9 cellular contexts compared by ENCODE assay signal in genomic region chr3:134372405-134373277, GRCh38. TPM values are rescaled to one million over a fixed set of nuclear protein-coding genes. Genes with fewer than 3 reads are reported as not detected.
DNase-seq lines count a peak whose midpoint lies in the region; ATAC-seq and TF ChIP-seq lines count a peak whose summit lies in the region.
"Had no signal": no experiment of that assay in that cellular context is flagged by ENCODE, and none has a peak within 500 bp of the region (broad histone marks: within the 10 kb centered on the region; RNA-seq: fewer than 3 reads in every experiment).

No MANE protein-coding gene starts in this region.

- H3K27me3 ChIP-seq in HUES6 (ENCODE audit: control insufficient read depth, insufficient read depth, low read length) = peaks cover 21% of the 10 kb centered on the region
- H3K27me3 ChIP-seq in testis = no peaks in the 10 kb centered on the region

- peak overlapping the region; percentile 98 for H3K9ac ChIP-seq in HUES6 (ENCODE audit: low read length)

- peak overlapping the region; percentile 89 for H3K4me3 ChIP-seq in HUES6 (ENCODE audit: low read depth, low read length)
- peak overlapping the region; percentile 79 for H3K4me3 ChIP-seq in lower leg skin (ENCODE audit: low read depth, poor library complexity, severe bottlenecking)
- peak overlapping the region; percentile 76 to 83 for H3K4me3 ChIP-seq in testis
- H3K4me3 ChIP-seq in OCI-LY7 (ENCODE audit: low read depth, low read length, poor library complexity, severe bottlenecking) = no peak overlapping the region

- intact Hi-C loops in lower leg skin (cut with DNase I; ENCODE audit: low total_unique reads) = loop anchor here (10.0 kb wide), 1 partner anchor 102 kb away; no protein-coding TSS in a partner anchor
- intact Hi-C loops in testis (cut with DNase I; ENCODE audit: low total_unique reads) = loop anchor here (5.0 kb wide), 1 partner anchor 90 kb away; no protein-coding TSS in a partner anchor
- intact Hi-C loops in OCI-LY7 (cut with micrococcal nuclease; ENCODE audit: unreplicated experiment) = no loop called here

- peak; percentile 17 for DNase-seq in cerebellar cortex (ENCODE audit: low spot score)
- DNase-seq in lower leg skin (ENCODE audit: low spot score in 2 of 2) = no peak
- no peak for DNase-seq in testis
- no peak for DNase-seq in activated T-cell treated with anti-CD3 and anti-CD28 coated beads, Interleukin-2, amount 50 U/mL, for 24 hours
- DNase-seq in OCI-LY7 (ENCODE audit: low spot score) = no peak

- ATAC-seq in HG03095 (IDR thresholded peaks at IDR 0.05; ENCODE audit: unreplicated experiment) (no peak), HG03039 (IDR thresholded peaks at IDR 0.05; ENCODE audit: unreplicated experiment) (no peak)

- H3K36me3 Mint-ChIP-seq in activated T-cell treated with anti-CD3 and anti-CD28 coated beads, Interleukin-2, amount 50 U/mL, for 24 hours (ENCODE audit: low read depth) = no peaks in the 10 kb centered on the region

- no peaks in the 10 kb centered on the region for H3K9me2 ChIP-seq in OCI-LY7 (ENCODE audit: insufficient read depth, low read length)

- no peak for TF ChIP-seq POLR2A in lower leg skin (IDR thresholded peaks at IDR 0.05)
- no peak for TF ChIP-seq POLR2A in testis (IDR thresholded peaks at IDR 0.05)

- POLR2A ChIA-PET in OCI-LY7 (lab: Charles Lee) = interaction anchor here (0.6 kb wide), 1 partner anchor 34 kb away, joined by 3 read pairs; no protein-coding TSS in a partner anchor

- H3K4me3 Mint-ChIP-seq in activated T-cell treated with anti-CD3 and anti-CD28 coated beads, Interleukin-2, amount 50 U/mL, for 24 hours = no peak overlapping the region

- no peaks in the 10 kb centered on the region for H3K9me3 Mint-ChIP-seq in activated T-cell treated with anti-CD3 and anti-CD28 coated beads, Interleukin-2, amount 50 U/mL, for 24 hours
- H3K9me3 Mint-ChIP-seq: IgD-negative memory B cell had no signal

- 22 to 36% methylated on average over 8 to 9 of the region's 9 CpGs for WGBS in lower leg skin, 2 donors
- WGBS in testis, 2 donors = 12 to 18% methylated on average over 8 to 9 of the region's 9 CpGs

- CTCF ChIA-PET in OCI-LY7 (lab: Charles Lee; ENCODE audit: unreplicated experiment) = no interaction called here

- no peak for TF ChIP-seq CTCF in lower leg skin (IDR thresholded peaks at IDR 0.05)
- TF ChIP-seq CTCF in testis (IDR thresholded peaks at IDR 0.05) = no peak
- TF ChIP-seq CTCF in OCI-LY7 (conservative IDR thresholded peaks at IDR 0.05; ENCODE audit: low read length) = no peak

- no TSS peak for BruUV-seq in OCI-LY7 (replicated peaks; lab: Mats Ljungman, UMichigan)

- H3K9me3 ChIP-seq in HUES6 (ENCODE audit: control insufficient read depth, insufficient read depth, low read depth, low read length) (no peaks in the 10 kb centered on the region), testis (no peaks in the 10 kb centered on the region), OCI-LY7 (ENCODE audit: low read length) (no peaks in the 10 kb centered on the region)

- peaks cover 50% of the 10 kb centered on the region for H3K36me3 ChIP-seq in HUES6 (ENCODE audit: control insufficient read depth, insufficient read depth, low read length)
- H3K36me3 ChIP-seq in testis (ENCODE audit: low read depth, missing control alignments) = no peaks in the 10 kb centered on the region
- H3K36me3 ChIP-seq in OCI-LY7 (ENCODE audit: insufficient read depth, low read length) = no peaks in the 10 kb centered on the region

- H3K27me3 Mint-ChIP-seq in activated T-cell treated with anti-CD3 and anti-CD28 coated beads, Interleukin-2, amount 50 U/mL, for 24 hours = peaks cover 51% of the 10 kb centered on the region

- H3K4me1 ChIP-seq in HUES6 (ENCODE audit: control insufficient read depth, insufficient read depth, low read length) = peaks cover 71% of the 10 kb centered on the region
- H3K4me1 ChIP-seq in testis = peaks cover 19% of the 10 kb centered on the region
- no peaks in the 10 kb centered on the region for H3K4me1 ChIP-seq in OCI-LY7 (ENCODE audit: insufficient read depth, low read length, poor library complexity, severe bottlenecking)

- H2AFZ ChIP-seq in OCI-LY7 (ENCODE audit: low read length) = no peak overlapping the region

- peaks cover 14% of the 10 kb centered on the region for H3K4me1 Mint-ChIP-seq in activated T-cell treated with anti-CD3 and anti-CD28 coated beads, Interleukin-2, amount 50 U/mL, for 24 hours (ENCODE audit: low read depth)

- H3K79me2 ChIP-seq in OCI-LY7 (ENCODE audit: insufficient read depth, low read depth, low read length) = no peaks in the 10 kb centered on the region

- no peak overlapping the region for H3K27ac Mint-ChIP-seq in activated T-cell treated with anti-CD3 and anti-CD28 coated beads, Interleukin-2, amount 50 U/mL, for 24 hours
- H3K27ac Mint-ChIP-seq: IgD-negative memory B cell had no signal

- H3K4me2 ChIP-seq in OCI-LY7 (ENCODE audit: low read length) = no peak overlapping the region

- H3K27ac ChIP-seq in HUES6 (ENCODE audit: low read depth, low read length) = peak overlapping the region; percentile 100; the same call in 1 of the 2 replicates
- H3K27ac ChIP-seq in testis = peak overlapping the region; percentile 90 to 94
- H3K27ac ChIP-seq in OCI-LY7 (ENCODE audit: low read depth, low read length, poor library complexity, severe bottlenecking) = no peak overlapping the region

- H4K20me1 ChIP-seq in OCI-LY7 (ENCODE audit: insufficient read depth, low read length) = no peaks in the 10 kb centered on the region

RNA-seq across cellular contexts. Expression of gene AMOTL2, which starts 1.6 kb away (rescaled TPM):
- total RNA-seq in lower leg skin = 100 to 1,000 TPM in 3 of 4 donors, 10 to 100 TPM in 1; 97.1 to 151 (median 120) TPM
- 10 to 100 TPM; 35.8 to 61.0 TPM for total RNA-seq in testis
- polyA plus RNA-seq in testis (ENCODE audit: insufficient read depth, low read depth, low replicate concordance) = 19.6 TPM
- not detected in 2 replicates for total RNA-seq in OCI-LY7 (2014; rRNA removed; shearing (Covaris generic))
- not detected in 2 replicates for total RNA-seq in OCI-LY7 (2022)
- polyA plus RNA-seq: IgD-negative memory B cell had no signal

Comparison
In these comparisons a context has a peak if more than half of its experiments do, and no peak if none do; other contexts are left out.
1. RNA of gene AMOTL2, which starts 1.6 kb away (total RNA-seq): 97.1 to 151 TPM in lower leg skin and 35.8 to 61.0 TPM in testis; not detected in OCI-LY7; every median in the first group is over 10 times any median in the second.